Comparison of ENCODE assay signal across 10 cellular contexts in the genomic region with DNA sequence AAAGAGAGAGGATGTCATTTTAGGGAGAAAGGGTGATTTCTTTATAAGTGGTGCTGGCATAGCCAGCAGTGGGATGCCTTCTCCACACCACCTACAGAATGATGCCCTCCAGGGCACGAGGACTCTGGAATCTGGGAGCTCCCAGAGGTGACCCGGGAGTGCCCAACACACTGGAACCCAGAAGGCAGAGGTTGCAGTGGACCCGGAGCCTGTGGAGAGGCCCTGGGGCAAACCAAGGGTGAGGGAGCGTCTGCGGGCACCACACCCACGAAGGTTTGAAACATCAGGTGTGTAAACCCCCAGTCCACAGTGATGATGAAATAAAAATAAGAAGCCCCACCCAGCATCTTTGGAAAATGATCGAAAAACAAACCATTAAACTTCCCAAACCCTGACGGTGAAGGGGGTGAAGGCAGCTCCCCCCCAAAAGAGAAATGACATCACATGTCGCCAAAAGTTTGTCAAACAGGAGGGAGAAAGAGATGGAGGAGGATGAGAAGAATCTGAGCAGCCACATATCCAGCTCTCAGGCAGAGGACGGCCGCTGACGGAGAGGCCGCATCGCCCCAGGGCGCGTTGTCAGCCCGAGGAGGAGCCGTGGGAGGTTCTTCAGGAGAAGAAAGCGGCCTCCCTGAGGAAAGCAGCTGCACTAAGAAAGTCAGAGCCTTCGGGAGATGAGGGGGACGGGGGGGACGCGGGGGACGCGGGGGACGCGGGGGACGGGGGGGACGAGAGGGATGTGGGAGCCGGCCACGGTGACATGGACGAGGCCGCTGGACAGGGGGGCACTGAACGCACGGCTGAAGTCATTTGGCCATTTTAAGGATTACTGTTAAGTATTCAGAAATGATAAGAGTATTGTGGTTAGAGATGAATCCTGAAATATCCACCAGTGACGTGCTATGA. TPM values are rescaled to one million over a fixed set of nuclear protein-coding genes. Genes with fewer than 3 reads are reported as not detected.
DNase-seq lines count a peak whose midpoint lies in the region; ATAC-seq and TF ChIP-seq lines count a peak whose summit lies in the region.
"Had no signal": no experiment of that assay in that cellular context is flagged by ENCODE, and none has a peak within 500 bp of the region (broad histone marks: within the 10 kb centered on the region; RNA-seq: fewer than 3 reads in every experiment).

No MANE protein-coding gene starts in this region.

- intact Hi-C loops in Panc1 (cut with micrococcal nuclease; ENCODE audit: unreplicated experiment) = no loop called here

- no peak for TF ChIP-seq CTCF in Panc1 (IDR thresholded peaks at IDR 0.05)
- no peak for TF ChIP-seq CTCF in endothelial cell (IDR thresholded peaks at IDR 0.05; ENCODE audit: unreplicated experiment)
- no peak for TF ChIP-seq CTCF in foreskin keratinocyte (conservative IDR thresholded peaks at IDR 0.05)

- no peak overlapping the region for H3K27ac ChIP-seq in Panc1 (ENCODE audit: low read length)
- no peak overlapping the region for H3K27ac ChIP-seq in foreskin keratinocyte

- H3K27me3 ChIP-seq in Panc1 (ENCODE audit: control insufficient read depth, insufficient read depth, low read length) (no peaks in the 10 kb centered on the region), foreskin keratinocyte (no peaks in the 10 kb centered on the region)

- ATAC-seq in Panc1 (peak; percentile 79), HG02970 (IDR thresholded peaks at IDR 0.05; ENCODE audit: low FRiP score, unreplicated experiment) (no peak), HG02678 (IDR thresholded peaks at IDR 0.05; ENCODE audit: unreplicated experiment) (no peak), foreskin keratinocyte (no peak), HG02981 (IDR thresholded peaks at IDR 0.05; ENCODE audit: unreplicated experiment) (no peak)

- in situ Hi-C loops in Panc1 (cut with HindIII; ENCODE audit: low pct_unique_long_range_greater_than_20kb, low sequenced_read_pairs) = no loop called here

- H3K4me3 ChIP-seq in Panc1 (ENCODE audit: low read depth in 2 of 2, low read length in 2 of 2) = peak overlapping the region in 1 of 2 experiments; percentile 14; a peak in 1 of 4 replicates

- POLR2A ChIA-PET in Panc1 (lab: Charles Lee) = no interaction called here

- no peaks in the 10 kb centered on the region for H3K9me3 ChIP-seq in Panc1 (ENCODE audit: control insufficient read depth, insufficient read depth, low read depth, low read length)

- peaks cover 7% of the 10 kb centered on the region for H3K4me1 Mint-ChIP-seq in endothelial cell (ENCODE audit: unreplicated experiment)

- H3K4me1 ChIP-seq in Panc1 (ENCODE audit: control insufficient read depth, insufficient read depth, low read length) (no peaks in the 10 kb centered on the region; the same call in 1 of the 2 replicates), foreskin keratinocyte (no peaks in the 10 kb centered on the region)

- DNase-seq in 8988T = peak; percentile 79
- peak; percentile 79 for DNase-seq in ELF-1 (ENCODE audit: low read depth, low spot score)
- DNase-seq in Panc1 (ENCODE audit: low read depth, low spot score) = no peak
- peak; percentile 40 for DNase-seq in endothelial cell (ENCODE audit: low spot score)
- DNase-seq in foreskin keratinocyte = no peak
- DNase-seq: central memory CD4-positive, alpha-beta T cell; GOT3 had no signal

- CTCF ChIA-PET in Panc1 (lab: Charles Lee) = no interaction called here

- BruUV-seq in Panc1 (replicated peaks; lab: Mats Ljungman, UMichigan) = no TSS peak

- peaks cover 40% of the 10 kb centered on the region for H3K27me3 Mint-ChIP-seq in endothelial cell (ENCODE audit: unreplicated experiment)

- no peaks in the 10 kb centered on the region for H3K36me3 ChIP-seq in Panc1 (ENCODE audit: control insufficient read depth, insufficient read depth, low read length)

- peak overlapping the region; percentile 97 for H3K27ac Mint-ChIP-seq in endothelial cell (ENCODE audit: unreplicated experiment)

- H3K4me3 Mint-ChIP-seq in endothelial cell (ENCODE audit: unreplicated experiment) = peak overlapping the region; percentile 92

- peaks cover 22% of the 10 kb centered on the region for H3K36me3 Mint-ChIP-seq in endothelial cell (ENCODE audit: low read depth, unreplicated experiment)

- H3K9me3 Mint-ChIP-seq in endothelial cell (ENCODE audit: unreplicated experiment) = peaks cover 9% of the 10 kb centered on the region

RNA-seq across cellular contexts. Expression of a gene that starts 43.1 kb away (rescaled TPM):
- total RNA-seq in Panc1 (2021; ENCODE audit: unreplicated experiment) (40.0 TPM), endothelial cell (ENCODE audit: unreplicated experiment) (43.0 TPM), foreskin keratinocyte (28.9 and 29.1 TPM in 2 replicates)
- 53.6 TPM for polyA plus RNA-seq in Panc1 (2012; ENCODE audit: insufficient read length)
- polyA plus RNA-seq in foreskin keratinocyte = 30.5 and 31.9 TPM in 2 replicates

RNA-seq across cellular contexts. Expression of a gene that starts 47.9 kb away (rescaled TPM):
- total RNA-seq in Panc1 (2021; ENCODE audit: unreplicated experiment) (3.9 TPM), endothelial cell (ENCODE audit: unreplicated experiment) (3.9 TPM), foreskin keratinocyte (0.07 and 0.10 TPM in 2 replicates)
- 4.8 TPM for polyA plus RNA-seq in Panc1 (2012; ENCODE audit: insufficient read length)
- 0.04 and 0.19 TPM in 2 replicates for polyA plus RNA-seq in foreskin keratinocyte

RNA-seq across cellular contexts. Expression of a gene that starts 49.4 kb away (rescaled TPM):
- total RNA-seq in Panc1 (2021; ENCODE audit: unreplicated experiment) (86.4 TPM), endothelial cell (ENCODE audit: unreplicated experiment) (41.4 TPM), foreskin keratinocyte (53.2 and 55.8 TPM in 2 replicates)
- polyA plus RNA-seq in Panc1 (2012; ENCODE audit: insufficient read length) = 129 TPM
- polyA plus RNA-seq in foreskin keratinocyte = 80.9 and 88.0 TPM in 2 replicates

Comparison
In these comparisons a context has a peak if more than half of its experiments do, and no peak if none do; other contexts are left out.
1. DNase-seq: peak in 8988T (single experiment), ELF-1 (single experiment) and endothelial cell (single experiment); none in Panc1 (single experiment) and foreskin keratinocyte (0 of 2).